Comparison of ENCODE assay signal across 1 cellular context in the genomic region with DNA sequence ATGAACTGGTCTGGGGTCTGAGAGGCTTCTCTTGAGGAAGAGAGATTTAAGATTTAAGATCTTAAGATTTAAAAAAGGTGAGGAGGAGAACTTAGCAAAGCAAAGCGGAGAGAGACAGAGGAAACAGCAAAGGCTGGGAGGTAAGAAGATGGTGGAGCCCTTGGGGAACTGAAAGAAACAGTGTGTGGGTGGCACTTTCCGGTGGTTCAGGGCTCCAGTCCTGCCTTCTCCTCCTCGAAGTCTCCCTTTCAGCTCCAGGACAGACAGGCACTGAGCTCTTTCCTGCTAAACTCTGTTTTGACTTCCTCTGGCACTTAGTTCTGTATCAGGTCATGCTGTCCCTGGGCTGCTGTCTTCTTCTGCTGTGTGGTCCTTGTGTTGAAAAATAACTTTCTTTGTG.
TF ChIP-seq lines count a peak whose summit lies in the region.

No MANE protein-coding gene starts in this region.

TF ChIP-seq in GM12878, 131 proteins besides CTCF, POLR2A, EP300 and RAD21 (continued from another document):
- no peak for TF ChIP-seq IKZF1 (conservative IDR thresholded peaks at IDR 0.05)
- no peak for TF ChIP-seq ZBTB11 (CRISPR knock-in tag; IDR thresholded peaks at IDR 0.05)
